8 cellular contexts compared by ENCODE assay signal in the genomic region with DNA sequence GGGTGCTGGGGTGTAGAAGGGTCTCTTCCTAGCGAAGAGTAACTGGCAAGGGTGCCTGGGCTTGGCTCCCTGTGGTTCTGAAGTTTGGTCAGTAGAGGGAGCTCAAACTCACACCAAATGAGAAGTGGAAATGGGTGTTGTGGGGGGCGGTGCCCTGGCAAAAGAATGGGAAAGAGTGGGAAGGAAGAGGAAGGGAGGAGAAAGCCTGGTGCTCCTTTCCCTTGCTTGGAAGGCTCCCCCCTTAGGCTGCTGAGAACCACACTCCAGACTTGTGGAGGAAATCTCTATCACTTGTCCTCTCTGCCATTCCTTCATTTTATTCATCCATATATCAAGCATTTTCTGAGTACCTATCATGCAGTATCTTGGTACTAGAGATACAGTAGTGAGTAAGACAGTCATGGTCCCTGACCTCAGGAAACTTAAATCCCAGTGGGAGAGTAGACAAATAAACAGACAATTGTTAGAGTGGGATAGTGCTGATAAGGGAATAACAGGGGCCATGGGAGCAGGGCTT. TPM values are rescaled to one million over a fixed set of nuclear protein-coding genes. Genes with fewer than 3 reads are reported as not detected.
DNase-seq lines count a peak whose midpoint lies in the region; ATAC-seq and TF ChIP-seq lines count a peak whose summit lies in the region.

No MANE protein-coding gene starts in this region.

- H3K36me3 ChIP-seq in CD8-positive, alpha-beta T cell (ENCODE audit: insufficient read depth, low read length), result no peaks in the 10 kb centered on the region
- H3K36me3 ChIP-seq in mesendoderm (ENCODE audit: control insufficient read depth, insufficient read depth, low read length), result no peaks in the 10 kb centered on the region

- H3K27ac ChIP-seq in CD8-positive, alpha-beta T cell (ENCODE audit: low read depth, low read length), result no peak overlapping the region
- no peak overlapping the region for H3K27ac ChIP-seq in mesendoderm (ENCODE audit: low read depth, low read length)

- no peaks in the 10 kb centered on the region for H3K9me3 Mint-ChIP-seq in CD8-positive, alpha-beta T cell

- intact Hi-C loops in CD8-positive, alpha-beta T cell (cut with DNase I, micrococcal nuclease), result loop anchor here (1.0 to 5.0 kb wide), 3 partner anchors 259 to 347 kb away; a partner anchor contains a TSS

- WGBS in mesendoderm (ENCODE audit: extremely low coverage, insufficient coverage, low lambda C conversion rate), result no CpG with 5 or more reads among the region's 2 CpGs

- POLR2A ChIA-PET in CD8-positive, alpha-beta T cell (lab: Charles Lee), result interaction anchor here (1.0 kb wide), 1 partner anchor 28 kb away, joined by 4 read pairs; a partner anchor contains a TSS

- H3K4me1 Mint-ChIP-seq in CD8-positive, alpha-beta T cell (ENCODE audit: low read depth), result peaks cover 2% of the 10 kb centered on the region

- no peaks in the 10 kb centered on the region for H3K9me3 ChIP-seq in CD8-positive, alpha-beta T cell (ENCODE audit: low read length)

- H2BK120ac ChIP-seq in mesendoderm (ENCODE audit: low read depth, low read length), result no peak overlapping the region

- peak; percentile 81 for ATAC-seq in CD8-positive, alpha-beta T cell
- ATAC-seq in GM21528 (IDR thresholded peaks at IDR 0.05; ENCODE audit: low FRiP score, unreplicated experiment), result peak; percentile 64

- no peak overlapping the region for H4K8ac ChIP-seq in mesendoderm (ENCODE audit: low read depth, low read length)

- H3K27me3 Mint-ChIP-seq in CD8-positive, alpha-beta T cell (ENCODE audit: low read depth), result no peaks in the 10 kb centered on the region

- H3K4me3 Mint-ChIP-seq in CD8-positive, alpha-beta T cell, result no peak overlapping the region

- peak in 5 of 7 experiments; percentile 9 to 62 (median 40) for DNase-seq in CD8-positive, alpha-beta T cell
- DNase-seq in NCI-H226 (peak; percentile 74), epidermal melanocyte (ENCODE audit: insufficient read length, low spot score) (peak; percentile 74), mesendoderm (peak; percentile 95), OCI-M2 (lab: John Stamatoyannopoulos, UW; ENCODE audit: unreplicated experiment) (no peak)
- DNase-seq in activated CD4-positive, alpha-beta T cell treated with anti-CD3 and anti-CD28 coated beads, Interleukin-2, amount 50 U/mL, for 4 hours, result peak; percentile 18 to 24
- DNase-seq in stimulated activated naive CD4-positive, alpha-beta T cell treated with Interleukin-2 at 50 U/mL for 16 hours (lab: John Stamatoyannopoulos, UW), result peak; percentile 14

- TF ChIP-seq CTCF in CD8-positive, alpha-beta T cell (IDR thresholded peaks at IDR 0.05), result peak; percentile 75

- no peak overlapping the region for H3K4ac ChIP-seq in mesendoderm (ENCODE audit: low read depth, low read length)

- H3K27me3 ChIP-seq in CD8-positive, alpha-beta T cell (ENCODE audit: insufficient read depth, low read length), result no peaks in the 10 kb centered on the region
- no peaks in the 10 kb centered on the region for H3K27me3 ChIP-seq in mesendoderm (ENCODE audit: insufficient read depth, low read length, poor library complexity)

- no peak overlapping the region for H3K4me2 ChIP-seq in mesendoderm (ENCODE audit: low read length)

- no peak overlapping the region for H2BK15ac ChIP-seq in mesendoderm (replicated peaks; ENCODE audit: low read depth)

- H3K79me1 ChIP-seq in mesendoderm (ENCODE audit: low read length), result no peaks in the 10 kb centered on the region

- no peak overlapping the region for H2BK5ac ChIP-seq in mesendoderm (ENCODE audit: low read length)

- H3K18ac ChIP-seq in mesendoderm (ENCODE audit: low read length), result no peak overlapping the region

- no peak overlapping the region for H3K9ac ChIP-seq in mesendoderm (ENCODE audit: low read length)

- peak overlapping the region; percentile 20 for H3K56ac ChIP-seq in mesendoderm (ENCODE audit: low read length)

- CTCF ChIA-PET in CD8-positive, alpha-beta T cell (lab: Charles Lee), result interaction anchor here (0.7 to 5.2 kb wide), 25 partner anchors 9 to 362 kb away, joined by 3 to 70 read pairs (median 4); a partner anchor contains a TSS

- no peak overlapping the region for H2AK5ac ChIP-seq in mesendoderm (ENCODE audit: low read length)

- H3K27ac Mint-ChIP-seq in CD8-positive, alpha-beta T cell, result no peak overlapping the region

- no peak overlapping the region for H3K4me3 ChIP-seq in CD8-positive, alpha-beta T cell (ENCODE audit: low read depth, low read length)
- H3K4me3 ChIP-seq in mesendoderm (ENCODE audit: low read length), result no peak overlapping the region

- H4K5ac ChIP-seq in mesendoderm (ENCODE audit: low read length), result no peak overlapping the region

- no peaks in the 10 kb centered on the region for H3K36me3 Mint-ChIP-seq in CD8-positive, alpha-beta T cell

- H3K79me2 ChIP-seq in mesendoderm (ENCODE audit: control insufficient read depth, insufficient read depth, low read length), result no peaks in the 10 kb centered on the region

- H3K23ac ChIP-seq in mesendoderm (ENCODE audit: low read length), result no peak overlapping the region

- H3K4me1 ChIP-seq in CD8-positive, alpha-beta T cell (ENCODE audit: insufficient read depth, low read length), result no peaks in the 10 kb centered on the region
- H3K4me1 ChIP-seq in mesendoderm (ENCODE audit: control insufficient read depth, low read depth, low read length), result no peaks in the 10 kb centered on the region

RNA-seq across cellular contexts. Expression of a gene that starts 13.0 kb away (rescaled TPM):
- not detected for total RNA-seq in CD8-positive, alpha-beta T cell
- not detected for polyA plus RNA-seq in mesendoderm (2013, experiment 1 of 2)
- polyA plus RNA-seq in mesendoderm (2013, experiment 2 of 2), result not detected

RNA-seq across cellular contexts. Expression of a gene that starts 26.6 kb away (rescaled TPM):
- total RNA-seq in CD8-positive, alpha-beta T cell, result under 1 TPM; 0.30 to 0.50 TPM
- 6.7 TPM for polyA plus RNA-seq in mesendoderm (2013, experiment 1 of 2)
- 7.2 TPM for polyA plus RNA-seq in mesendoderm (2013, experiment 2 of 2)

RNA-seq across cellular contexts. Expression of a gene that starts 28.6 kb away (rescaled TPM):
- total RNA-seq in CD8-positive, alpha-beta T cell, result 100 to 1,000 TPM; 209 to 212 TPM
- 38.3 TPM for polyA plus RNA-seq in mesendoderm (2013, experiment 1 of 2)
- 37.3 TPM for polyA plus RNA-seq in mesendoderm (2013, experiment 2 of 2)
